ENCODE assay signal across 1 cellular context in the genomic region with DNA sequence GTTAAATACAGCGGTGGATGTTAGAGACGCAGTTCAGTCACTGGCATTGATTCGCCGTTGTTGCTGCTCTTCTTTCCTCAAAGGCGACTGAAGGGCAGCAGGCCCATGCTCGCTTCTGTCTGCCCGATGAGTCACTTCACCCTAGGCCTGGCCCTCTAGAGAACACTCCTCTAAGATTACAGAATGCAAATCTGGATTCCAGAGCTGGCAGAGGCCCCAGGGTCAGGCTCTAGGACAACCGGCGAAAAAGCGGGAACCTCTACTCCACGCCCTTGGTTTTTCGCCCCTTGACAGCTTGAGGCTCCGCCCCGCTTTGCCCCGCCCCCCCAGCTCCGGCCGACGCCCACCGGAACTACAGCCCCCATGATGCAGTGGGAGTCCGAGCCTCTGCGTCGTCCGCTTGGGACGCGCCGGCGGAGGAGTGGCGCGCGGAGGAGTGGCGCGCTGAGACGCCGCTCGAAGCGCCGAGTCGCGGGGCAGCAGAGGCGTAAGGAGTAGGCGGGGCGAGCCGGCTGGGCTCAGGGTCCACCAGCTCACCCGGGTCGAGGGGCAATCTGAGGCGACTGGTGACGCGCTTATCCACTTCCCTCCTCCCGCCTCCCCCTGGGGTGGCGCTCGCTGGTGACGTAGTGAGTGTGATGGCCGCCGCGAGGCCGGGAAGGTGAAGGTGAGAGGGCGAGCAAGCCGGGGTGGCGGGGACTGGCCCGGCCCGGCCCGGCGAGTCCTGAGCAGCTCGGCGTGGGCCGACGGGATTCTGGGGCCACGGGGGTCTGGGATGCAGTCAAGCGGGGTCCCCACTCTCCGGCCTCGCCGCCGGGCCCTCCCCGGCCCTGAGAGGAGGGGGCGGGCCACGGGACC.
A peak's percentile ranks its signal among the peaks of the same experiment; 100 is the strongest.
TF ChIP-seq lines count a peak whose summit lies in the region.

A gene (plus strand): TSS at position 627 of the 858 bp plus-strand sequence. CDS start 8,725 bp downstream, outside the sequence.

TF ChIP-seq in K562, 482 proteins besides CTCF, POLR2A, EP300 and RAD21 (continued from another document and continues in another):
- TF ChIP-seq MTA2 (IDR thresholded peaks at IDR 0.05; ENCODE audit: low read depth): no peak
- TF ChIP-seq TOE1 (IDR thresholded peaks at IDR 0.05; ENCODE audit: borderline replicate concordance): peak; percentile 43; the same call in 1 of the 2 replicates
- no peak for TF ChIP-seq TOE1 (CRISPR knock-in tag; IDR thresholded peaks at IDR 0.05; ENCODE audit: borderline replicate concordance, low read depth)
- TF ChIP-seq ZKSCAN1 (IDR thresholded peaks at IDR 0.05; ENCODE audit: low read depth, low read length): peak; percentile 79
- peak; percentile 89 for TF ChIP-seq GABPB1 (CRISPR knock-in tag; IDR thresholded peaks at IDR 0.05)
- TF ChIP-seq SRSF3 (IDR thresholded peaks at IDR 0.05; ENCODE audit: insufficient read depth, low read length): 0 out of 2 replicates have a peak, but pooled peaks have one; percentile 54
- peak; percentile 56; the same call in 1 of the 2 replicates for TF ChIP-seq KAT7 (CRISPR knock-in tag; IDR thresholded peaks at IDR 0.05; ENCODE audit: borderline replicate concordance)
- peak; percentile 69; the same call in 1 of the 2 replicates for TF ChIP-seq NR1H2 (CRISPR knock-in tag; IDR thresholded peaks at IDR 0.05)
- peak; percentile 97 for TF ChIP-seq SP1 (CRISPR knock-in tag; IDR thresholded peaks at IDR 0.05)
- peak; percentile 55 for TF ChIP-seq HMGN3 (IDR thresholded peaks at IDR 0.05; ENCODE audit: borderline replicate concordance, extremely low read depth, insufficient read length, low read depth, low read length)
- no peak for TF ChIP-seq PURB (CRISPR knock-in tag; IDR thresholded peaks at IDR 0.05; ENCODE audit: low read depth)
- TF ChIP-seq ETV1 (tag; conservative IDR thresholded peaks at IDR 0.05; ENCODE audit: low read depth): 0 out of 2 replicates have a peak, but pooled peaks have one; percentile 34
- TF ChIP-seq RBM22 (IDR thresholded peaks at IDR 0.05; ENCODE audit: low read depth, low read length, poor library complexity, severe bottlenecking): peak; percentile 30
- TF ChIP-seq ELF4 (CRISPR knock-in tag; IDR thresholded peaks at IDR 0.05): 0 out of 2 replicates have a peak, but pooled peaks have one; percentile 37
- peak; percentile 88 for TF ChIP-seq ZBTB7A (IDR thresholded peaks at IDR 0.05; ENCODE audit: borderline replicate concordance, control insufficient read depth, low read depth, low read length)
- no peak for TF ChIP-seq CBX2 (IDR thresholded peaks at IDR 0.05; ENCODE audit: insufficient read depth, low read length, poor library complexity, severe bottlenecking)
- TF ChIP-seq, protein P1, sequence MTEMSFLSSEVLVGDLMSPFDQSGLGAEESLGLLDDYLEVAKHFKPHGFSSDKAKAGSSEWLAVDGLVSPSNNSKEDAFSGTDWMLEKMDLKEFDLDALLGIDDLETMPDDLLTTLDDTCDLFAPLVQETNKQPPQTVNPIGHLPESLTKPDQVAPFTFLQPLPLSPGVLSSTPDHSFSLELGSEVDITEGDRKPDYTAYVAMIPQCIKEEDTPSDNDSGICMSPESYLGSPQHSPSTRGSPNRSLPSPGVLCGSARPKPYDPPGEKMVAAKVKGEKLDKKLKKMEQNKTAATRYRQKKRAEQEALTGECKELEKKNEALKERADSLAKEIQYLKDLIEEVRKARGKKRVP (CRISPR knock-in tag; IDR thresholded peaks at IDR 0.05): 0 out of 2 replicates have a peak, but pooled peaks have one; percentile 9
- TF ChIP-seq, protein P2, sequence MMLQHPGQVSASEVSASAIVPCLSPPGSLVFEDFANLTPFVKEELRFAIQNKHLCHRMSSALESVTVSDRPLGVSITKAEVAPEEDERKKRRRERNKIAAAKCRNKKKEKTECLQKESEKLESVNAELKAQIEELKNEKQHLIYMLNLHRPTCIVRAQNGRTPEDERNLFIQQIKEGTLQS (IDR thresholded peaks at IDR 0.05): peak; percentile 88
- TF ChIP-seq, protein P2 (CRISPR knock-in tag; conservative IDR thresholded peaks at IDR 0.05): peak; percentile 65; the same call in 1 of the 2 replicates
- peak; percentile 72; the same call in 1 of the 2 replicates for TF ChIP-seq ERF (CRISPR knock-in tag; IDR thresholded peaks at IDR 0.05)
- TF ChIP-seq HDAC8 (tag; IDR thresholded peaks at IDR 0.05): peak; percentile 59; the same call in 1 of the 2 replicates
- TF ChIP-seq ARNT (IDR thresholded peaks at IDR 0.05): peak in 1 of 2 experiments; percentile 96; a peak in 2 of 4 replicates
- peak in 1 of 2 experiments; percentile 89; a peak in 2 of 4 replicates for TF ChIP-seq HDAC1 (IDR thresholded peaks at IDR 0.05)
- peak; percentile 7 for TF ChIP-seq SMARCA4 (IDR thresholded peaks at IDR 0.05)
- TF ChIP-seq ZNF165 (CRISPR knock-in tag; IDR thresholded peaks at IDR 0.05; ENCODE audit: borderline replicate concordance): no peak
- peak; percentile 98 for TF ChIP-seq RBFOX2 (IDR thresholded peaks at IDR 0.05; ENCODE audit: low read depth, low read length)
- peak in 1 of 2 experiments; percentile 88; a peak in 2 of 4 replicates for TF ChIP-seq TBL1XR1 (IDR thresholded peaks at IDR 0.05; ENCODE audit: low read length in 2 of 2)
- TF ChIP-seq NR2C1 (IDR thresholded peaks at IDR 0.05): peak; percentile 92
- TF ChIP-seq NR2C1 (tag; IDR thresholded peaks at IDR 0.05): peak; percentile 95
- peak; percentile 61; the same call in 1 of the 2 replicates for TF ChIP-seq NR4A1 (CRISPR knock-in tag; IDR thresholded peaks at IDR 0.05)
- no peak for TF ChIP-seq NR4A1 (tag; IDR thresholded peaks at IDR 0.05)
- TF ChIP-seq ZNF766 (CRISPR knock-in tag; conservative IDR thresholded peaks at IDR 0.05): peak; percentile 79
- TF ChIP-seq ARID2 (IDR thresholded peaks at IDR 0.05): no peak
- TF ChIP-seq PYGO2 (tag; IDR thresholded peaks at IDR 0.05): no peak
- peak; percentile 94 for TF ChIP-seq SPI1 (IDR thresholded peaks at IDR 0.05; ENCODE audit: borderline replicate concordance, low read depth, low read length)
- TF ChIP-seq, protein P3, sequence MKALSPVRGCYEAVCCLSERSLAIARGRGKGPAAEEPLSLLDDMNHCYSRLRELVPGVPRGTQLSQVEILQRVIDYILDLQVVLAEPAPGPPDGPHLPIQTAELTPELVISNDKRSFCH (CRISPR knock-in tag; IDR thresholded peaks at IDR 0.05): no peak
- TF ChIP-seq, protein P3 (tag; IDR thresholded peaks at IDR 0.05): 0 out of 2 replicates have a peak, but pooled peaks have one; percentile 57
- peak; percentile 76; the same call in 1 of the 2 replicates for TF ChIP-seq PHF21A (IDR thresholded peaks at IDR 0.05; ENCODE audit: borderline replicate concordance, low read depth)
- TF ChIP-seq POLR2H (tag; IDR thresholded peaks at IDR 0.05; ENCODE audit: low read depth): peak; percentile 73
- TF ChIP-seq ZNF140 (CRISPR knock-in tag; IDR thresholded peaks at IDR 0.05): no peak
- TF ChIP-seq, protein P4, sequence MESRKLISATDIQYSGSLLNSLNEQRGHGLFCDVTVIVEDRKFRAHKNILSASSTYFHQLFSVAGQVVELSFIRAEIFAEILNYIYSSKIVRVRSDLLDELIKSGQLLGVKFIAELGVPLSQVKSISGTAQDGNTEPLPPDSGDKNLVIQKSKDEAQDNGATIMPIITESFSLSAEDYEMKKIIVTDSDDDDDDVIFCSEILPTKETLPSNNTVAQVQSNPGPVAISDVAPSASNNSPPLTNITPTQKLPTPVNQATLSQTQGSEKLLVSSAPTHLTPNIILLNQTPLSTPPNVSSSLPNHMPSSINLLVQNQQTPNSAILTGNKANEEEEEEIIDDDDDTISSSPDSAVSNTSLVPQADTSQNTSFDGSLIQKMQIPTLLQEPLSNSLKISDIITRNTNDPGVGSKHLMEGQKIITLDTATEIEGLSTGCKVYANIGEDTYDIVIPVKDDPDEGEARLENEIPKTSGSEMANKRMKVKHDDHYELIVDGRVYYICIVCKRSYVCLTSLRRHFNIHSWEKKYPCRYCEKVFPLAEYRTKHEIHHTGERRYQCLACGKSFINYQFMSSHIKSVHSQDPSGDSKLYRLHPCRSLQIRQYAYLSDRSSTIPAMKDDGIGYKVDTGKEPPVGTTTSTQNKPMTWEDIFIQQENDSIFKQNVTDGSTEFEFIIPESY (CRISPR knock-in tag; IDR thresholded peaks at IDR 0.05): peak; percentile 58; the same call in 1 of the 2 replicates
- TF ChIP-seq EP400 (IDR thresholded peaks at IDR 0.05): peak; percentile 94
- no peak for TF ChIP-seq ILK (tag; IDR thresholded peaks at IDR 0.05; ENCODE audit: borderline replicate concordance, low read depth)
- TF ChIP-seq, protein P5, sequence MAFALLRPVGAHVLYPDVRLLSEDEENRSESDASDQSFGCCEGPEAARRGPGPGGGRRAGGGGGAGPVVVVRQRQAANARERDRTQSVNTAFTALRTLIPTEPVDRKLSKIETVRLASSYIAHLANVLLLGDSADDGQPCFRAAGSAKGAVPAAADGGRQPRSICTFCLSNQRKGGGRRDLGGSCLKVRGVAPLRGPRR (CRISPR knock-in tag; IDR thresholded peaks at IDR 0.05): no peak
- TF ChIP-seq RB1 (IDR thresholded peaks at IDR 0.05; ENCODE audit: low read depth): peak; percentile 87
- TF ChIP-seq RNF2 (IDR thresholded peaks at IDR 0.05): no peak; the same call in 1 of the 2 replicates
- TF ChIP-seq, protein P6, sequence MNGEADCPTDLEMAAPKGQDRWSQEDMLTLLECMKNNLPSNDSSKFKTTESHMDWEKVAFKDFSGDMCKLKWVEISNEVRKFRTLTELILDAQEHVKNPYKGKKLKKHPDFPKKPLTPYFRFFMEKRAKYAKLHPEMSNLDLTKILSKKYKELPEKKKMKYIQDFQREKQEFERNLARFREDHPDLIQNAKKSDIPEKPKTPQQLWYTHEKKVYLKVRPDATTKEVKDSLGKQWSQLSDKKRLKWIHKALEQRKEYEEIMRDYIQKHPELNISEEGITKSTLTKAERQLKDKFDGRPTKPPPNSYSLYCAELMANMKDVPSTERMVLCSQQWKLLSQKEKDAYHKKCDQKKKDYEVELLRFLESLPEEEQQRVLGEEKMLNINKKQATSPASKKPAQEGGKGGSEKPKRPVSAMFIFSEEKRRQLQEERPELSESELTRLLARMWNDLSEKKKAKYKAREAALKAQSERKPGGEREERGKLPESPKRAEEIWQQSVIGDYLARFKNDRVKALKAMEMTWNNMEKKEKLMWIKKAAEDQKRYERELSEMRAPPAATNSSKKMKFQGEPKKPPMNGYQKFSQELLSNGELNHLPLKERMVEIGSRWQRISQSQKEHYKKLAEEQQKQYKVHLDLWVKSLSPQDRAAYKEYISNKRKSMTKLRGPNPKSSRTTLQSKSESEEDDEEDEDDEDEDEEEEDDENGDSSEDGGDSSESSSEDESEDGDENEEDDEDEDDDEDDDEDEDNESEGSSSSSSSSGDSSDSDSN (IDR thresholded peaks at IDR 0.05; ENCODE audit: borderline replicate concordance in 1 of 2, low read depth in 2 of 2, low read length in 2 of 2): 0 out of 4 replicates have a peak, but pooled peaks of 1 of the 2 experiments have one; percentile 74
- peak; percentile 67; the same call in 1 of the 2 replicates for TF ChIP-seq ELF2 (CRISPR knock-in tag; IDR thresholded peaks at IDR 0.05)
- 0 out of 2 replicates have a peak, but pooled peaks have one; percentile 14 for TF ChIP-seq TARDBP (IDR thresholded peaks at IDR 0.05)
- no peak for TF ChIP-seq NCOA4 (IDR thresholded peaks at IDR 0.05; ENCODE audit: partially characterized antibody)
- TF ChIP-seq STAG1 (CRISPR knock-in tag; IDR thresholded peaks at IDR 0.05; ENCODE audit: borderline replicate concordance): no peak
- 0 out of 2 replicates have a peak, but pooled peaks have one; percentile 19 for TF ChIP-seq ZNF134 (CRISPR knock-in tag; conservative IDR thresholded peaks at IDR 0.05)
- TF ChIP-seq, protein P7, sequence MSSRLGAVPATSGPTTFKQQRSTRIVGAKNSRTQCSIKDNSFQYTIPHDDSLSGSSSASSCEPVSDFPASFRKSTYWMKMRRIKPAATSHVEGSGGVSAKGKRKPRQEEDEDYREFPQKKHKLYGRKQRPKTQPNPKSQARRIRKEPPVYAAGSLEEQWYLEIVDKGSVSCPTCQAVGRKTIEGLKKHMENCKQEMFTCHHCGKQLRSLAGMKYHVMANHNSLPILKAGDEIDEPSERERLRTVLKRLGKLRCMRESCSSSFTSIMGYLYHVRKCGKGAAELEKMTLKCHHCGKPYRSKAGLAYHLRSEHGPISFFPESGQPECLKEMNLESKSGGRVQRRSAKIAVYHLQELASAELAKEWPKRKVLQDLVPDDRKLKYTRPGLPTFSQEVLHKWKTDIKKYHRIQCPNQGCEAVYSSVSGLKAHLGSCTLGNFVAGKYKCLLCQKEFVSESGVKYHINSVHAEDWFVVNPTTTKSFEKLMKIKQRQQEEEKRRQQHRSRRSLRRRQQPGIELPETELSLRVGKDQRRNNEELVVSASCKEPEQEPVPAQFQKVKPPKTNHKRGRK (tag; IDR thresholded peaks at IDR 0.05): no peak
- TF ChIP-seq E2F3 (CRISPR knock-in tag; IDR thresholded peaks at IDR 0.05): 0 out of 2 replicates have a peak, but pooled peaks have one; percentile 9
- TF ChIP-seq, protein P8, sequence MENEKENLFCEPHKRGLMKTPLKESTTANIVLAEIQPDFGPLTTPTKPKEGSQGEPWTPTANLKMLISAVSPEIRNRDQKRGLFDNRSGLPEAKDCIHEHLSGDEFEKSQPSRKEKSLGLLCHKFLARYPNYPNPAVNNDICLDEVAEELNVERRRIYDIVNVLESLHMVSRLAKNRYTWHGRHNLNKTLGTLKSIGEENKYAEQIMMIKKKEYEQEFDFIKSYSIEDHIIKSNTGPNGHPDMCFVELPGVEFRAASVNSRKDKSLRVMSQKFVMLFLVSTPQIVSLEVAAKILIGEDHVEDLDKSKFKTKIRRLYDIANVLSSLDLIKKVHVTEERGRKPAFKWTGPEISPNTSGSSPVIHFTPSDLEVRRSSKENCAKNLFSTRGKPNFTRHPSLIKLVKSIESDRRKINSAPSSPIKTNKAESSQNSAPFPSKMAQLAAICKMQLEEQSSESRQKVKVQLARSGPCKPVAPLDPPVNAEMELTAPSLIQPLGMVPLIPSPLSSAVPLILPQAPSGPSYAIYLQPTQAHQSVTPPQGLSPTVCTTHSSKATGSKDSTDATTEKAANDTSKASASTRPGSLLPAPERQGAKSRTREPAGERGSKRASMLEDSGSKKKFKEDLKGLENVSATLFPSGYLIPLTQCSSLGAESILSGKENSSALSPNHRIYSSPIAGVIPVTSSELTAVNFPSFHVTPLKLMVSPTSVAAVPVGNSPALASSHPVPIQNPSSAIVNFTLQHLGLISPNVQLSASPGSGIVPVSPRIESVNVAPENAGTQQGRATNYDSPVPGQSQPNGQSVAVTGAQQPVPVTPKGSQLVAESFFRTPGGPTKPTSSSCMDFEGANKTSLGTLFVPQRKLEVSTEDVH (IDR thresholded peaks at IDR 0.05; ENCODE audit: low read depth, partially characterized antibody): peak; percentile 87
- TF ChIP-seq, protein P9, sequence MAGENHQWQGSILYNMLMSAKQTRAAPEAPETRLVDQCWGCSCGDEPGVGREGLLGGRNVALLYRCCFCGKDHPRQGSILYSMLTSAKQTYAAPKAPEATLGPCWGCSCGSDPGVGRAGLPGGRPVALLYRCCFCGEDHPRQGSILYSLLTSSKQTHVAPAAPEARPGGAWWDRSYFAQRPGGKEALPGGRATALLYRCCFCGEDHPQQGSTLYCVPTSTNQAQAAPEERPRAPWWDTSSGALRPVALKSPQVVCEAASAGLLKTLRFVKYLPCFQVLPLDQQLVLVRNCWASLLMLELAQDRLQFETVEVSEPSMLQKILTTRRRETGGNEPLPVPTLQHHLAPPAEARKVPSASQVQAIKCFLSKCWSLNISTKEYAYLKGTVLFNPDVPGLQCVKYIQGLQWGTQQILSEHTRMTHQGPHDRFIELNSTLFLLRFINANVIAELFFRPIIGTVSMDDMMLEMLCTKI (IDR thresholded peaks at IDR 0.05; ENCODE audit: partially characterized antibody): no peak
